1 cellular context compared by ENCODE assay signal in genomic region chr1:155064109-155064812, GRCh38.
TF ChIP-seq lines count a peak whose summit lies in the region.

No MANE protein-coding gene starts in this region.

TF ChIP-seq in HepG2, 621 proteins besides CTCF, POLR2A, EP300 and RAD21 (continued from another document):
- TF ChIP-seq MXD1 (CRISPR knock-in tag; IDR thresholded peaks at IDR 0.05), result 0 out of 2 replicates have a peak, but pooled peaks have one; percentile 5
- peak; percentile 52; the same call in 1 of the 2 replicates for TF ChIP-seq RCOR2 (CRISPR knock-in tag; IDR thresholded peaks at IDR 0.05)
- 0 out of 2 replicates have a peak, but pooled peaks have one; percentile 29 for TF ChIP-seq TARDBP (CRISPR knock-in tag; IDR thresholded peaks at IDR 0.05)
